12 cellular contexts compared by ENCODE assay signal in the genomic region with DNA sequence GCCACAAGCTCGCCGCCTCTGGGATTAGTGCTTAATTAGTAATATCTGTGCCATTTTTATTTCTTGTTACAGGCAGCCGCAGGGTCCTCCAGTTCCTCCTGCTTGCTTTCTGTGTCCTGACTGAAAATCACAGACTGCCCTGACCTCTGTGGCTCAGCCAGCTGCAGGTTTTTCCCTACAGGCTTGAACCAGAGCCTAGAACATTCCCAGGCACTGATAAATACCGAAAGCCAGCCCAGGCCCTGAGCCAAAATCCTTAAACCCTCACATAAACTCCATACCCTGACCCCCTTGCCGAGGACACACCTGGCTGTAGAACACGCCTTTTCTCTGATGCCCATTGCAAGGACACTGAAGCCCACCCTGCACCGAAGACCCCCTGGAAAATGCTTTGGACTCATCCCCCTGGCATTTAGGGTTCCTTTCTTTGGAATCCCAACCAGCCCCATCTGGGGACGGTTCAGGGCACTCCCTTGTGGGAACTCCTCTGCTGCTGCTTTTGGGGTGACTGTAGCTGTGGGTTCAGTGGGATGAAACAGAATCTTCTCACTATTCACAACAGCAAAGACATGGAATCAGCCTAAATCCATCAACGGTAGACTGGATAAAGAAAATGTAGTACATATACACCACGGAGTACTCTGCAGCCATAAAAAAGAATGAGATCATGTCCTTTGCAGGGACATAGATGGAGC. TPM values are rescaled to one million over a fixed set of nuclear protein-coding genes. Genes with fewer than 3 reads are reported as not detected.
A peak's percentile ranks its signal among the peaks of the same experiment; 100 is the strongest.
DNase-seq lines count a peak whose midpoint lies in the region; ATAC-seq and TF ChIP-seq lines count a peak whose summit lies in the region.
"Had no signal": no experiment of that assay in that cellular context is flagged by ENCODE, and none has a peak within 500 bp of the region (broad histone marks: within the 10 kb centered on the region; RNA-seq: fewer than 3 reads in every experiment).

No MANE protein-coding gene starts in this region.

- WGBS in upper lobe of left lung, 2 donors, result 81 to 86% methylated on average over 9 to 10 of the region's 10 CpGs

- H3K4me3 Mint-ChIP-seq in activated CD8-positive, alpha-beta T cell treated with anti-CD3 and anti-CD28 coated beads, Interleukin-2, amount 10 ng/mL, durations not matched to agents 7 days and 5 days, result no peak overlapping the region
- no peak overlapping the region for H3K4me3 Mint-ChIP-seq in activated CD8-positive, alpha-beta T cell treated with anti-CD3 and anti-CD28 coated beads for 36 hours

- H3K36me3 Mint-ChIP-seq in activated CD8-positive, alpha-beta T cell treated with anti-CD3 and anti-CD28 coated beads, Interleukin-2, amount 10 ng/mL, durations not matched to agents 7 days and 5 days (ENCODE audit: low read depth), result peaks cover 41% of the 10 kb centered on the region
- H3K36me3 Mint-ChIP-seq in activated CD8-positive, alpha-beta T cell treated with anti-CD3 and anti-CD28 coated beads for 36 hours (ENCODE audit: low read depth), result peaks cover 12% of the 10 kb centered on the region

- peaks cover 37% of the 10 kb centered on the region for H3K36me3 ChIP-seq in muscle layer of colon (ENCODE audit: insufficient read depth, low read length)
- peaks cover 19 to 79% (median 49%) of the 10 kb centered on the region in 4 donors for H3K36me3 ChIP-seq in upper lobe of left lung

- H3K4me3 ChIP-seq in muscle layer of colon (ENCODE audit: low read depth in 1 of 2, low read length in 2 of 2) (no peak overlapping the region), upper lobe of left lung (no peak overlapping the region)
- H3K4me3 ChIP-seq: cardiac muscle cell had no signal

- no peaks in the 10 kb centered on the region for H3K9me3 Mint-ChIP-seq in activated CD8-positive, alpha-beta T cell treated with anti-CD3 and anti-CD28 coated beads, Interleukin-2, amount 10 ng/mL, durations not matched to agents 7 days and 5 days (ENCODE audit: insufficient read depth)
- H3K9me3 Mint-ChIP-seq in activated CD8-positive, alpha-beta T cell treated with anti-CD3 and anti-CD28 coated beads for 36 hours, result no peaks in the 10 kb centered on the region

- no peak for TF ChIP-seq POLR2A in upper lobe of left lung (IDR thresholded peaks at IDR 0.05)

- peak overlapping the region; percentile 62 for H3K27ac Mint-ChIP-seq in activated CD8-positive, alpha-beta T cell treated with anti-CD3 and anti-CD28 coated beads, Interleukin-2, amount 10 ng/mL, durations not matched to agents 7 days and 5 days
- no peak overlapping the region for H3K27ac Mint-ChIP-seq in activated CD8-positive, alpha-beta T cell treated with anti-CD3 and anti-CD28 coated beads for 36 hours

- H3K4me1 ChIP-seq in muscle layer of colon (ENCODE audit: insufficient read depth, low read length) (peaks cover 19% of the 10 kb centered on the region), upper lobe of left lung (peaks cover 26 to 44% (median 30%) of the 10 kb centered on the region in 4 donors)

- CTCF ChIA-PET in activated CD8-positive, alpha-beta T cell treated with anti-CD3 and anti-CD28 coated beads, Interleukin-2, amount 10 ng/mL, durations not matched to agents 7 days and 5 days (lab: Charles Lee), result no interaction called here
- CTCF ChIA-PET in activated CD8-positive, alpha-beta T cell treated with anti-CD3 and anti-CD28 coated beads for 36 hours (lab: Charles Lee), result no interaction called here

- H3K9me3 ChIP-seq in muscle layer of colon (ENCODE audit: low read length) (no peaks in the 10 kb centered on the region), upper lobe of left lung (no peaks in the 10 kb centered on the region)

- H3K27ac ChIP-seq in muscle layer of colon (ENCODE audit: low read depth, low read length), result peak overlapping the region; percentile 74
- H3K27ac ChIP-seq in upper lobe of left lung, result peak overlapping the region in 3 of 4 donors; percentile 31 to 73 (median 67)
- H3K27ac ChIP-seq: cardiac muscle cell had no signal

- no peak for TF ChIP-seq CTCF in activated CD8-positive, alpha-beta T cell treated with anti-CD3 and anti-CD28 coated beads for 36 hours (IDR thresholded peaks at IDR 0.05)
- no peak for TF ChIP-seq CTCF in upper lobe of left lung (IDR thresholded peaks at IDR 0.05)

- intact Hi-C loops in activated CD8-positive, alpha-beta T cell treated with anti-CD3 and anti-CD28 coated beads for 36 hours (cut with micrococcal nuclease), result no loop called here

- peaks cover 23% of the 10 kb centered on the region for H3K4me1 Mint-ChIP-seq in activated CD8-positive, alpha-beta T cell treated with anti-CD3 and anti-CD28 coated beads, Interleukin-2, amount 10 ng/mL, durations not matched to agents 7 days and 5 days (ENCODE audit: low read depth)
- H3K4me1 Mint-ChIP-seq in activated CD8-positive, alpha-beta T cell treated with anti-CD3 and anti-CD28 coated beads for 36 hours (ENCODE audit: low read depth), result peaks cover 10% of the 10 kb centered on the region

- TF ChIP-seq EP300 in upper lobe of left lung (IDR thresholded peaks at IDR 0.05), result no peak

- no peak for ATAC-seq in activated CD8-positive, alpha-beta T cell treated with anti-CD3 and anti-CD28 coated beads, Interleukin-2, amount 10 ng/mL, durations not matched to agents 7 days and 5 days
- no peak for ATAC-seq in activated CD8-positive, alpha-beta T cell treated with anti-CD3 and anti-CD28 coated beads for 36 hours
- ATAC-seq in upper lobe of left lung (ENCODE audit: low FRiP score in 2 of 2), result peak in 1 of 2 donors; percentile 9
- ATAC-seq in GM19324 (IDR thresholded peaks at IDR 0.05; ENCODE audit: low FRiP score, unreplicated experiment), result no peak
- ATAC-seq: Panc1 had no signal

- H3K9ac ChIP-seq in muscle layer of colon (ENCODE audit: low read length), result no peak overlapping the region

- POLR2A ChIA-PET in activated CD8-positive, alpha-beta T cell treated with anti-CD3 and anti-CD28 coated beads, Interleukin-2, amount 10 ng/mL, durations not matched to agents 7 days and 5 days (lab: Charles Lee), result no interaction called here
- POLR2A ChIA-PET in activated CD8-positive, alpha-beta T cell treated with anti-CD3 and anti-CD28 coated beads for 36 hours (lab: Charles Lee), result no interaction called here

- H3K27me3 Mint-ChIP-seq in activated CD8-positive, alpha-beta T cell treated with anti-CD3 and anti-CD28 coated beads, Interleukin-2, amount 10 ng/mL, durations not matched to agents 7 days and 5 days (ENCODE audit: low read depth), result no peaks in the 10 kb centered on the region
- H3K27me3 Mint-ChIP-seq in activated CD8-positive, alpha-beta T cell treated with anti-CD3 and anti-CD28 coated beads for 36 hours, result no peaks in the 10 kb centered on the region

- H3K27me3 ChIP-seq in muscle layer of colon (ENCODE audit: control insufficient read depth in 1 of 2, insufficient read depth in 2 of 2, low read length in 2 of 2) (no peaks in the 10 kb centered on the region), upper lobe of left lung (no peaks in the 10 kb centered on the region)
- H3K27me3 ChIP-seq: cardiac muscle cell had no signal

- DNase-seq in activated CD8-positive, alpha-beta T cell treated with anti-CD3 and anti-CD28 coated beads, Interleukin-2, amount 10 ng/mL, durations not matched to agents 7 days and 5 days, result no peak
- no peak for DNase-seq in activated CD8-positive, alpha-beta T cell treated with anti-CD3 and anti-CD28 coated beads for 36 hours
- DNase-seq in fibroblast of gingiva (ENCODE audit: low read depth), result peak; percentile 30
- DNase-seq in upper lobe of left lung, result no peak
- no peak for DNase-seq in activated CD4-positive, CD25-positive, alpha-beta regulatory T cell treated with anti-CD3 and anti-CD28 coated beads, Interleukin-2, amount 50 U/mL, for 72 hours
- DNase-seq in epidermal melanocyte (ENCODE audit: insufficient read length, low spot score), result no peak
- DNase-seq: midbrain, NCI-H446 had no signal

RNA-seq across cellular contexts. Expression of gene DPP9, which starts 15.5 kb away (rescaled TPM):
- total RNA-seq in activated CD8-positive, alpha-beta T cell treated with anti-CD3 and anti-CD28 coated beads, Interleukin-2, amount 10 ng/mL, durations not matched to agents 7 days and 5 days, result 100 to 1,000 TPM in 1 of 2 experiments, 10 to 100 TPM in 1; 99.2 to 103 TPM
- total RNA-seq in activated CD8-positive, alpha-beta T cell treated with anti-CD3 and anti-CD28 coated beads for 36 hours, result 10 to 100 TPM; 60.4 to 64.0 TPM
- total RNA-seq in upper lobe of left lung, result 100 to 1,000 TPM in 2 of 6 donors, 10 to 100 TPM in 4; 55.1 to 255 (median 89.0) TPM

RNA-seq across cellular contexts. Expression of gene MYDGF, which starts 38.0 kb away (rescaled TPM):
- 10 to 100 TPM; 49.6 to 54.9 TPM for total RNA-seq in activated CD8-positive, alpha-beta T cell treated with anti-CD3 and anti-CD28 coated beads, Interleukin-2, amount 10 ng/mL, durations not matched to agents 7 days and 5 days
- 10 to 100 TPM; 58.3 to 62.1 TPM for total RNA-seq in activated CD8-positive, alpha-beta T cell treated with anti-CD3 and anti-CD28 coated beads for 36 hours
- total RNA-seq in upper lobe of left lung, result 100 to 1,000 TPM in 1 of 6 donors, 10 to 100 TPM in 4, 1 to 10 TPM in 1; 6.3 to 121 (median 67.1) TPM
